ENCODE assay signal across 1 cellular context in the genomic region with DNA sequence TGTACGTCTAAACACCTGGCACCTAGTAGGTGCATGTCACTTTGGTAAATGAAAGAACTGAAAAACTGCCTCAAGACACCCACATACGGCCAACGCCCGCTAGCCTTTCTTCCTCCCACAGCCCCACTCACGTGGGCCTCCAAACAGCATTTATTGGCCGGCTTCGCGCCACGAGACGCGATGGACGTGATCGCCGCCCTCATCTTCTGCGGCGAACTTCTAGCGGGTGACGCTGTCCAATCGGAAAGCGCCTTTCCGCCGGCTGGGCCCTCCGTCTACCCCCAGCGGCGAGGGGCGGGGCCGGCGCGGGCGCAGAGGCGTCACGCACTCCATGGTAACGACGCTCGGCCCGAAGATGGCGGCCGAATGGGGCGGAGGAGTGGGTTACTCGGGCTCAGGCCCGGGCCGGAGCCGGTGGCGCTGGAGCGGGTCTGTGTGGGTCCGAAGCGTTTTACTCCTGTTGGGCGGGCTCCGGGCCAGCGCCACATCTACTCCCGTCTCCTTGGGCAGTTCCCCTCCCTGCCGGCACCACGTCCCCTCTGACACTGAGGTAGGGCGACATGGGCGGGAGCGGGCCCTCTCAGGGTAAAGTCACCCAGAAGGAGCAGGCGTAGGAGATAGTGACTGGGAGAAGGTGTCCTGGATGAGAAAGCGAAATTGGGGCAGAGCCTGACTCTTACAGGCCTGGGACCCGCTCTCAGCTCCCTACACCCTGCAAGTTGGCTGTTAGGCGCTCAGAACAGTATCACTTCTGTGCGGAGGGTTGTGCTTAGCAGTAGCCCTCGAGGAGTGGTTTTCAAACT.
TF ChIP-seq lines count a peak whose summit lies in the region.

A gene with protein sequence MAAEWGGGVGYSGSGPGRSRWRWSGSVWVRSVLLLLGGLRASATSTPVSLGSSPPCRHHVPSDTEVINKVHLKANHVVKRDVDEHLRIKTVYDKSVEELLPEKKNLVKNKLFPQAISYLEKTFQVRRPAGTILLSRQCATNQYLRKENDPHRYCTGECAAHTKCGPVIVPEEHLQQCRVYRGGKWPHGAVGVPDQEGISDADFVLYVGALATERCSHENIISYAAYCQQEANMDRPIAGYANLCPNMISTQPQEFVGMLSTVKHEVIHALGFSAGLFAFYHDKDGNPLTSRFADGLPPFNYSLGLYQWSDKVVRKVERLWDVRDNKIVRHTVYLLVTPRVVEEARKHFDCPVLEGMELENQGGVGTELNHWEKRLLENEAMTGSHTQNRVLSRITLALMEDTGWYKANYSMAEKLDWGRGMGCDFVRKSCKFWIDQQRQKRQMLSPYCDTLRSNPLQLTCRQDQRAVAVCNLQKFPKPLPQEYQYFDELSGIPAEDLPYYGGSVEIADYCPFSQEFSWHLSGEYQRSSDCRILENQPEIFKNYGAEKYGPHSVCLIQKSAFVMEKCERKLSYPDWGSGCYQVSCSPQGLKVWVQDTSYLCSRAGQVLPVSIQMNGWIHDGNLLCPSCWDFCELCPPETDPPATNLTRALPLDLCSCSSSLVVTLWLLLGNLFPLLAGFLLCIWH (plus strand): TSS at position 327 of the 803 bp plus-strand sequence. CDS start 29 bp downstream, at position 356.

TF ChIP-seq in K562, 482 proteins besides CTCF, POLR2A, EP300 and RAD21 (continued from another document and continues in another):
- TF ChIP-seq HEY1 (CRISPR knock-in tag; IDR thresholded peaks at IDR 0.05; ENCODE audit: borderline replicate concordance) (no peak), MEF2D (tag; conservative IDR thresholded peaks at IDR 0.05; ENCODE audit: low read depth) (no peak), CREM (IDR thresholded peaks at IDR 0.05; ENCODE audit: low read depth) (peak; percentile 98), FOXA1 (IDR thresholded peaks at IDR 0.05; ENCODE audit: borderline replicate concordance) (no peak), ZNF121 (CRISPR knock-in tag; conservative IDR thresholded peaks at IDR 0.05) (no peak), DMBX1 (CRISPR knock-in tag; IDR thresholded peaks at IDR 0.05; ENCODE audit: borderline replicate concordance) (peak; percentile 54; the same call in 1 of the 2 replicates), TBL1XR1 (IDR thresholded peaks at IDR 0.05; ENCODE audit: low read length in 2 of 2) (0 out of 4 replicates have a peak, but pooled peaks of 1 of the 2 experiments have one; percentile 32), SMAD3 (CRISPR knock-in tag; conservative IDR thresholded peaks at IDR 0.05) (no peak), ZNF445 (CRISPR knock-in tag; IDR thresholded peaks at IDR 0.05; ENCODE audit: low read depth) (no peak), ZNF174 (CRISPR knock-in tag; IDR thresholded peaks at IDR 0.05) (no peak), THRAP3 (IDR thresholded peaks at IDR 0.05; ENCODE audit: borderline replicate concordance) (no peak), DDX20 (tag; IDR thresholded peaks at IDR 0.05; ENCODE audit: low read depth) (no peak), MTA1 (IDR thresholded peaks at IDR 0.05; ENCODE audit: borderline replicate concordance) (peak; percentile 83; the same call in 1 of the 2 replicates), ELF2 (CRISPR knock-in tag; IDR thresholded peaks at IDR 0.05) (no peak), CHD1 (IDR thresholded peaks at IDR 0.05; ENCODE audit: low read length) (peak; percentile 76), NRF1 (conservative IDR thresholded peaks at IDR 0.05 in 1 of 2, IDR thresholded peaks at IDR 0.05 in 1 of 2) (peak; percentile 91 to 93), KLF13 (tag; IDR thresholded peaks at IDR 0.05; ENCODE audit: borderline replicate concordance, low read depth) (peak; percentile 80), ZNF224 (CRISPR knock-in tag; IDR thresholded peaks at IDR 0.05) (no peak), HNRNPUL1 (IDR thresholded peaks at IDR 0.05; ENCODE audit: low read length) (no peak), POU5F1 (IDR thresholded peaks at IDR 0.05; ENCODE audit: borderline replicate concordance, low read depth, low read length, partially characterized antibody) (no peak), ZBTB8A (IDR thresholded peaks at IDR 0.05; ENCODE audit: partially characterized antibody) (no peak), XRCC4 (IDR thresholded peaks at IDR 0.05; ENCODE audit: extremely low read depth, insufficient read depth, insufficient read length) (no peak), TEAD2 (tag; IDR thresholded peaks at IDR 0.05) (no peak), CAMTA2 (CRISPR knock-in tag; conservative IDR thresholded peaks at IDR 0.05) (no peak), ZBED1 (IDR thresholded peaks at IDR 0.05) (no peak), ZNF75A (CRISPR knock-in tag; IDR thresholded peaks at IDR 0.05) (no peak), NR2F6 (CRISPR knock-in tag; IDR thresholded peaks at IDR 0.05) (no peak), KAT8 (IDR thresholded peaks at IDR 0.05; ENCODE audit: low read depth) (no peak), EGR1 (conservative IDR thresholded peaks at IDR 0.05) (peak; percentile 96), ELF1 (tag; IDR thresholded peaks at IDR 0.05) (no peak), GATAD2B (IDR thresholded peaks at IDR 0.05; ENCODE audit: borderline replicate concordance) (no peak), IRF2 (CRISPR knock-in tag; IDR thresholded peaks at IDR 0.05) (no peak), ZNF707 (CRISPR knock-in tag; conservative IDR thresholded peaks at IDR 0.05) (no peak), ZBTB1 (CRISPR knock-in tag; IDR thresholded peaks at IDR 0.05; ENCODE audit: borderline replicate concordance, low read depth) (no peak), ZNF586 (CRISPR knock-in tag; conservative IDR thresholded peaks at IDR 0.05) (no peak), ZNF24 (IDR thresholded peaks at IDR 0.05) (0 out of 2 replicates have a peak, but pooled peaks have one; percentile 47), HSF4 (CRISPR knock-in tag; IDR thresholded peaks at IDR 0.05; ENCODE audit: borderline replicate concordance) (no peak), HDAC6 (IDR thresholded peaks at IDR 0.05; ENCODE audit: low read depth, low read length) (no peak), SAP30 (IDR thresholded peaks at IDR 0.05; ENCODE audit: borderline replicate concordance, insufficient read depth, low read depth, low read length, poor library complexity, severe bottlenecking) (peak; percentile 92), SNIP1 (IDR thresholded peaks at IDR 0.05; ENCODE audit: low read depth) (no peak), SREBF2 (CRISPR knock-in tag; IDR thresholded peaks at IDR 0.05) (0 out of 2 replicates have a peak, but pooled peaks have one; percentile 79), ZNF347 (CRISPR knock-in tag; IDR thresholded peaks at IDR 0.05; ENCODE audit: low read depth) (no peak), ASH1L (IDR thresholded peaks at IDR 0.05; ENCODE audit: borderline replicate concordance, low read depth, partially characterized antibody) (no peak)
- TF ChIP-seq, protein P1, sequence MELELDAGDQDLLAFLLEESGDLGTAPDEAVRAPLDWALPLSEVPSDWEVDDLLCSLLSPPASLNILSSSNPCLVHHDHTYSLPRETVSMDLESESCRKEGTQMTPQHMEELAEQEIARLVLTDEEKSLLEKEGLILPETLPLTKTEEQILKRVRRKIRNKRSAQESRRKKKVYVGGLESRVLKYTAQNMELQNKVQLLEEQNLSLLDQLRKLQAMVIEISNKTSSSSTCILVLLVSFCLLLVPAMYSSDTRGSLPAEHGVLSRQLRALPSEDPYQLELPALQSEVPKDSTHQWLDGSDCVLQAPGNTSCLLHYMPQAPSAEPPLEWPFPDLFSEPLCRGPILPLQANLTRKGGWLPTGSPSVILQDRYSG (tag; conservative IDR thresholded peaks at IDR 0.05; ENCODE audit: low read depth): peak; percentile 60; the same call in 1 of the 2 replicates
- TF ChIP-seq, protein P2, sequence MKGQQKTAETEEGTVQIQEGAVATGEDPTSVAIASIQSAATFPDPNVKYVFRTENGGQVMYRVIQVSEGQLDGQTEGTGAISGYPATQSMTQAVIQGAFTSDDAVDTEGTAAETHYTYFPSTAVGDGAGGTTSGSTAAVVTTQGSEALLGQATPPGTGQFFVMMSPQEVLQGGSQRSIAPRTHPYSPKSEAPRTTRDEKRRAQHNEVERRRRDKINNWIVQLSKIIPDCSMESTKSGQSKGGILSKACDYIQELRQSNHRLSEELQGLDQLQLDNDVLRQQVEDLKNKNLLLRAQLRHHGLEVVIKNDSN (CRISPR knock-in tag; IDR thresholded peaks at IDR 0.05): peak; percentile 99
- TF ChIP-seq, protein P3, sequence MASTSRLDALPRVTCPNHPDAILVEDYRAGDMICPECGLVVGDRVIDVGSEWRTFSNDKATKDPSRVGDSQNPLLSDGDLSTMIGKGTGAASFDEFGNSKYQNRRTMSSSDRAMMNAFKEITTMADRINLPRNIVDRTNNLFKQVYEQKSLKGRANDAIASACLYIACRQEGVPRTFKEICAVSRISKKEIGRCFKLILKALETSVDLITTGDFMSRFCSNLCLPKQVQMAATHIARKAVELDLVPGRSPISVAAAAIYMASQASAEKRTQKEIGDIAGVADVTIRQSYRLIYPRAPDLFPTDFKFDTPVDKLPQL (IDR thresholded peaks at IDR 0.05; ENCODE audit: extremely low read depth, insufficient read length): no peak
- TF ChIP-seq, protein P4, sequence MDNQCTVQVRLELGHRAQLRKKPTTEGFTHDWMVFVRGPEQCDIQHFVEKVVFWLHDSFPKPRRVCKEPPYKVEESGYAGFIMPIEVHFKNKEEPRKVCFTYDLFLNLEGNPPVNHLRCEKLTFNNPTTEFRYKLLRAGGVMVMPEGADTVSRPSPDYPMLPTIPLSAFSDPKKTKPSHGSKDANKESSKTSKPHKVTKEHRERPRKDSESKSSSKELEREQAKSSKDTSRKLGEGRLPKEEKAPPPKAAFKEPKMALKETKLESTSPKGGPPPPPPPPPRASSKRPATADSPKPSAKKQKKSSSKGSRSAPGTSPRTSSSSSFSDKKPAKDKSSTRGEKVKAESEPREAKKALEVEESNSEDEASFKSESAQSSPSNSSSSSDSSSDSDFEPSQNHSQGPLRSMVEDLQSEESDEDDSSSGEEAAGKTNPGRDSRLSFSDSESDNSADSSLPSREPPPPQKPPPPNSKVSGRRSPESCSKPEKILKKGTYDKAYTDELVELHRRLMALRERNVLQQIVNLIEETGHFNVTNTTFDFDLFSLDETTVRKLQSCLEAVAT (IDR thresholded peaks at IDR 0.05): peak; percentile 11 to 13; a peak in 1 of 4 replicates
- TF ChIP-seq, protein P5, sequence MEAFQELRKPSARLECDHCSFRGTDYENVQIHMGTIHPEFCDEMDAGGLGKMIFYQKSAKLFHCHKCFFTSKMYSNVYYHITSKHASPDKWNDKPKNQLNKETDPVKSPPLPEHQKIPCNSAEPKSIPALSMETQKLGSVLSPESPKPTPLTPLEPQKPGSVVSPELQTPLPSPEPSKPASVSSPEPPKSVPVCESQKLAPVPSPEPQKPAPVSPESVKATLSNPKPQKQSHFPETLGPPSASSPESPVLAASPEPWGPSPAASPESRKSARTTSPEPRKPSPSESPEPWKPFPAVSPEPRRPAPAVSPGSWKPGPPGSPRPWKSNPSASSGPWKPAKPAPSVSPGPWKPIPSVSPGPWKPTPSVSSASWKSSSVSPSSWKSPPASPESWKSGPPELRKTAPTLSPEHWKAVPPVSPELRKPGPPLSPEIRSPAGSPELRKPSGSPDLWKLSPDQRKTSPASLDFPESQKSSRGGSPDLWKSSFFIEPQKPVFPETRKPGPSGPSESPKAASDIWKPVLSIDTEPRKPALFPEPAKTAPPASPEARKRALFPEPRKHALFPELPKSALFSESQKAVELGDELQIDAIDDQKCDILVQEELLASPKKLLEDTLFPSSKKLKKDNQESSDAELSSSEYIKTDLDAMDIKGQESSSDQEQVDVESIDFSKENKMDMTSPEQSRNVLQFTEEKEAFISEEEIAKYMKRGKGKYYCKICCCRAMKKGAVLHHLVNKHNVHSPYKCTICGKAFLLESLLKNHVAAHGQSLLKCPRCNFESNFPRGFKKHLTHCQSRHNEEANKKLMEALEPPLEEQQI (IDR thresholded peaks at IDR 0.05): no peak
- TF ChIP-seq, protein P6, sequence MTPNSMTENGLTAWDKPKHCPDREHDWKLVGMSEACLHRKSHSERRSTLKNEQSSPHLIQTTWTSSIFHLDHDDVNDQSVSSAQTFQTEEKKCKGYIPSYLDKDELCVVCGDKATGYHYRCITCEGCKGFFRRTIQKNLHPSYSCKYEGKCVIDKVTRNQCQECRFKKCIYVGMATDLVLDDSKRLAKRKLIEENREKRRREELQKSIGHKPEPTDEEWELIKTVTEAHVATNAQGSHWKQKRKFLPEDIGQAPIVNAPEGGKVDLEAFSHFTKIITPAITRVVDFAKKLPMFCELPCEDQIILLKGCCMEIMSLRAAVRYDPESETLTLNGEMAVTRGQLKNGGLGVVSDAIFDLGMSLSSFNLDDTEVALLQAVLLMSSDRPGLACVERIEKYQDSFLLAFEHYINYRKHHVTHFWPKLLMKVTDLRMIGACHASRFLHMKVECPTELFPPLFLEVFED (CRISPR knock-in tag; conservative IDR thresholded peaks at IDR 0.05): no peak
- TF ChIP-seq, protein P7, sequence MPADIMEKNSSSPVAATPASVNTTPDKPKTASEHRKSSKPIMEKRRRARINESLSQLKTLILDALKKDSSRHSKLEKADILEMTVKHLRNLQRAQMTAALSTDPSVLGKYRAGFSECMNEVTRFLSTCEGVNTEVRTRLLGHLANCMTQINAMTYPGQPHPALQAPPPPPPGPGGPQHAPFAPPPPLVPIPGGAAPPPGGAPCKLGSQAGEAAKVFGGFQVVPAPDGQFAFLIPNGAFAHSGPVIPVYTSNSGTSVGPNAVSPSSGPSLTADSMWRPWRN (IDR thresholded peaks at IDR 0.05; ENCODE audit: low read depth): no peak
- TF ChIP-seq, protein P8, sequence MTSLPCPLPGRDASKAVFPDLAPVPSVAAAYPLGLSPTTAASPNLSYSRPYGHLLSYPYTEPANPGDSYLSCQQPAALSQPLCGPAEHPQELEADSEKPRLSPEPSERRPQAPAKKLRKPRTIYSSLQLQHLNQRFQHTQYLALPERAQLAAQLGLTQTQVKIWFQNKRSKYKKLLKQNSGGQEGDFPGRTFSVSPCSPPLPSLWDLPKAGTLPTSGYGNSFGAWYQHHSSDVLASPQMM (CRISPR knock-in tag; IDR thresholded peaks at IDR 0.05): no peak
- TF ChIP-seq, protein P9, sequence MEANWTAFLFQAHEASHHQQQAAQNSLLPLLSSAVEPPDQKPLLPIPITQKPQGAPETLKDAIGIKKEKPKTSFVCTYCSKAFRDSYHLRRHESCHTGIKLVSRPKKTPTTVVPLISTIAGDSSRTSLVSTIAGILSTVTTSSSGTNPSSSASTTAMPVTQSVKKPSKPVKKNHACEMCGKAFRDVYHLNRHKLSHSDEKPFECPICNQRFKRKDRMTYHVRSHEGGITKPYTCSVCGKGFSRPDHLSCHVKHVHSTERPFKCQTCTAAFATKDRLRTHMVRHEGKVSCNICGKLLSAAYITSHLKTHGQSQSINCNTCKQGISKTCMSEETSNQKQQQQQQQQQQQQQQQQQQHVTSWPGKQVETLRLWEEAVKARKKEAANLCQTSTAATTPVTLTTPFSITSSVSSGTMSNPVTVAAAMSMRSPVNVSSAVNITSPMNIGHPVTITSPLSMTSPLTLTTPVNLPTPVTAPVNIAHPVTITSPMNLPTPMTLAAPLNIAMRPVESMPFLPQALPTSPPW (CRISPR knock-in tag; IDR thresholded peaks at IDR 0.05): peak; percentile 95
- TF ChIP-seq, protein P10, sequence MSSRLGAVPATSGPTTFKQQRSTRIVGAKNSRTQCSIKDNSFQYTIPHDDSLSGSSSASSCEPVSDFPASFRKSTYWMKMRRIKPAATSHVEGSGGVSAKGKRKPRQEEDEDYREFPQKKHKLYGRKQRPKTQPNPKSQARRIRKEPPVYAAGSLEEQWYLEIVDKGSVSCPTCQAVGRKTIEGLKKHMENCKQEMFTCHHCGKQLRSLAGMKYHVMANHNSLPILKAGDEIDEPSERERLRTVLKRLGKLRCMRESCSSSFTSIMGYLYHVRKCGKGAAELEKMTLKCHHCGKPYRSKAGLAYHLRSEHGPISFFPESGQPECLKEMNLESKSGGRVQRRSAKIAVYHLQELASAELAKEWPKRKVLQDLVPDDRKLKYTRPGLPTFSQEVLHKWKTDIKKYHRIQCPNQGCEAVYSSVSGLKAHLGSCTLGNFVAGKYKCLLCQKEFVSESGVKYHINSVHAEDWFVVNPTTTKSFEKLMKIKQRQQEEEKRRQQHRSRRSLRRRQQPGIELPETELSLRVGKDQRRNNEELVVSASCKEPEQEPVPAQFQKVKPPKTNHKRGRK (tag; IDR thresholded peaks at IDR 0.05): no peak
